In the genomic region with DNA sequence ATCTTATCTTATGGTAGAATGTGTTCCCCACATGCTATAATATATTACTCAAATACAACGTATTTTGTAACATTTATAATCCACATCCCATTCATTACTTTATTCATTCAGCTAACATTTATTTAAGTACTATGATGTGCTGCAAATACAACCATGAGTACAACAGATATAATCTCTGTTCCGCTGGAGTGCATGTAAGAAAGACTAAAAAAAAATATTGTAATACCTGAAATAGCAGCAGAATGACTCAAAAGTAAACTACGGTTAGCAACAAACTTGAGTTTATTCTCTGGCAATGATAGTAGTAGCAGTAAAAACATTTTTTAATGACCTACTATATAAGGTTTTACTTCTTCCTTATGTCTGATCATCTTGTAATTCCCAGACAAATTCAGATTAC, we compare ENCODE assay signal across 17 cellular contexts.
A peak's percentile ranks its signal among the peaks of the same experiment; 100 is the strongest.
DNase-seq lines count a peak whose midpoint lies in the region; ATAC-seq and TF ChIP-seq lines count a peak whose summit lies in the region.
"Had no signal": no experiment of that assay in that cellular context is flagged by ENCODE, and none has a peak within 500 bp of the region (broad histone marks: within the 10 kb centered on the region; RNA-seq: fewer than 3 reads in every experiment).

No MANE protein-coding gene starts in this region.

- no peaks in the 10 kb centered on the region for H3K79me2 ChIP-seq in mammary epithelial cell (ENCODE audit: insufficient read depth, low read length)

- no TSS peak for BruUV-seq in mammary epithelial cell (replicated peaks; lab: Mats Ljungman, UMichigan)

- DNase-seq in mammary epithelial cell (peak; percentile 3), breast epithelium (ENCODE audit: low spot score in 2 of 2) (no peak), M059J (ENCODE audit: low read depth) (peak; percentile 9), choroid plexus epithelial cell (ENCODE audit: low read depth) (peak; percentile 4), D341Med (ENCODE audit: low spot score) (no peak), AG20443 (ENCODE audit: low spot score) (no peak)
- DNase-seq: CD4-positive, alpha-beta memory T cell; DMS153; DND-41; GOT3; H9 had no signal

- H3K9me3 ChIP-seq in mammary epithelial cell (replicated peaks; ENCODE audit: insufficient read depth, low read length) (no peaks in the 10 kb centered on the region), breast epithelium (no peaks in the 10 kb centered on the region)

- intact Hi-C loops in mammary epithelial cell (cut with micrococcal nuclease): no loop called here
- intact Hi-C loops in breast epithelium (cut with DNase I; ENCODE audit: low total_unique reads): no loop called here

- TF ChIP-seq POLR2A in breast epithelium (IDR thresholded peaks at IDR 0.05): no peak

- H3K36me3 ChIP-seq in mammary epithelial cell (ENCODE audit: insufficient read depth, low read length) (no peaks in the 10 kb centered on the region), breast epithelium (no peaks in the 10 kb centered on the region)

- H3K27ac ChIP-seq in mammary epithelial cell (ENCODE audit: insufficient read depth, low read depth, low read length): no peak overlapping the region
- H3K27ac ChIP-seq in breast epithelium: no peak overlapping the region
- H3K27ac ChIP-seq: 22Rv1, C4-2B, HL-60 had no signal

- H3K9ac ChIP-seq in mammary epithelial cell (ENCODE audit: insufficient read depth, low read length): no peak overlapping the region

- no peak for ATAC-seq in GM19328 (IDR thresholded peaks at IDR 0.05; ENCODE audit: unreplicated experiment)
- ATAC-seq in HG03565 (IDR thresholded peaks at IDR 0.05; ENCODE audit: unreplicated experiment): no peak
- ATAC-seq: K562 had no signal

- no peak overlapping the region for H3K4me2 ChIP-seq in mammary epithelial cell (ENCODE audit: insufficient read depth, low read depth, low read length)

- H3K27me3 ChIP-seq in mammary epithelial cell (ENCODE audit: insufficient read depth, low read length) (no peaks in the 10 kb centered on the region), breast epithelium (no peaks in the 10 kb centered on the region)

- H3K4me1 ChIP-seq in mammary epithelial cell (ENCODE audit: insufficient read depth, low read length) (no peaks in the 10 kb centered on the region), breast epithelium (no peaks in the 10 kb centered on the region)

- CTCF ChIA-PET in mammary epithelial cell (lab: Charles Lee; ENCODE audit: low non-redundant PET): no interaction called here

- 67% methylated on average over 3 of the region's 3 CpGs for WGBS in mammary epithelial cell (ENCODE audit: low coverage, missing lambda C conversion rate)

- in situ Hi-C loops in mammary epithelial cell (cut with MboI; ENCODE audit: low sequenced_read_pairs in 2 of 2): no loop called here

- no peaks in the 10 kb centered on the region for H4K20me1 ChIP-seq in mammary epithelial cell (ENCODE audit: insufficient read depth, low read length)

- no peak overlapping the region for H2AFZ ChIP-seq in mammary epithelial cell (ENCODE audit: low read depth, low read length)

- TF ChIP-seq CTCF in mammary epithelial cell (conservative IDR thresholded peaks at IDR 0.05 in 1 of 2, IDR thresholded peaks at IDR 0.05 in 1 of 2; ENCODE audit: extremely low read depth in 1 of 2, insufficient read depth in 1 of 2, low read depth in 1 of 2, low read length in 2 of 2) (no peak), breast epithelium (IDR thresholded peaks at IDR 0.05) (no peak), choroid plexus epithelial cell (conservative IDR thresholded peaks at IDR 0.05; ENCODE audit: low read depth, low read length) (no peak)

- no peak overlapping the region for H3K4me3 ChIP-seq in mammary epithelial cell (replicated peaks in 1 of 3; ENCODE audit: insufficient read depth in 1 of 3, low read depth in 2 of 3, low read length in 3 of 3)
- H3K4me3 ChIP-seq in breast epithelium: no peak overlapping the region
- H3K4me3 ChIP-seq in choroid plexus epithelial cell (ENCODE audit: low read depth, low read length): no peak overlapping the region
- H3K4me3 ChIP-seq: K562 had no signal

- dilution Hi-C loops in mammary epithelial cell (cut with HindIII; ENCODE audit: low sequenced_read_pairs): no loop called here

Comparison
In these comparisons a context has a peak if more than half of its experiments do, and no peak if none do; other contexts are left out.
1. DNase-seq: peak in mammary epithelial cell (single experiment), M059J (single experiment) and choroid plexus epithelial cell (single experiment); none in breast epithelium (0 of 2), D341Med (single experiment) and AG20443 (single experiment).